12 cellular contexts compared by ENCODE assay signal in genomic region chr19:11279505-11280236, GRCh38. TPM values are rescaled to one million over a fixed set of nuclear protein-coding genes. Genes with fewer than 3 reads are reported as not detected.
A peak's percentile ranks its signal among the peaks of the same experiment; 100 is the strongest.
DNase-seq lines count a peak whose midpoint lies in the region; ATAC-seq, FAIRE-seq and TF ChIP-seq lines count a peak whose summit lies in the region.
"Had no signal": no experiment of that assay in that cellular context is flagged by ENCODE, and none has a peak within 500 bp of the region (broad histone marks: within the 10 kb centered on the region; RNA-seq: fewer than 3 reads in every experiment).

No MANE protein-coding gene starts in this region.

- peaks cover 4 to 16% (median 8%) of the 10 kb centered on the region in 6 donors for H3K4me1 ChIP-seq in spleen
- H3K4me1 ChIP-seq: A549 had no signal

- peak overlapping the region in 9 of 10 donors; percentile 18 to 92 (median 38) for H3K27ac Mint-ChIP-seq in naive thymus-derived CD8-positive, alpha-beta T cell
- H3K27ac Mint-ChIP-seq: progenitor cell of endocrine pancreas had no signal

- WGBS in spleen, 5 donors: 26 to 40% (median 34%) methylated on average over 5 of the region's 5 CpGs

- peaks cover 0 to 6% (median 0%) of the 10 kb centered on the region in 8 donors for H3K9me3 ChIP-seq in spleen
- H3K9me3 ChIP-seq: A549 had no signal

- H3K36me3 Mint-ChIP-seq in activated T-cell treated with anti-CD3 and anti-CD28 coated beads, Interleukin-2, amount 50 U/mL, for 4 hours (ENCODE audit: insufficient read depth): no peaks in the 10 kb centered on the region
- peaks cover 0 to 2% (median 2%) of the 10 kb centered on the region in 3 donors for H3K36me3 Mint-ChIP-seq in naive thymus-derived CD8-positive, alpha-beta T cell

- no peaks in the 10 kb centered on the region for H3K9me3 Mint-ChIP-seq in activated T-cell treated with anti-CD3 and anti-CD28 coated beads, Interleukin-2, amount 50 U/mL, for 4 hours
- peaks cover 0 to 33% (median 9%) of the 10 kb centered on the region in 9 donors for H3K9me3 Mint-ChIP-seq in naive thymus-derived CD8-positive, alpha-beta T cell

- TF ChIP-seq CTCF in NB4 (IDR thresholded peaks at IDR 0.05; ENCODE audit: low read depth, low read length) (no peak), spleen (IDR thresholded peaks at IDR 0.05 in 8 of 11, conservative IDR thresholded peaks at IDR 0.05 in 3 of 11) (no peak)

- FAIRE-seq in urothelium cell line (lab: Jason Lieb, UNC): no peak
- FAIRE-seq: A549 had no signal

- TF ChIP-seq POLR2A in NB4 (IDR thresholded peaks at IDR 0.05; ENCODE audit: extremely low read depth, insufficient read length) (no peak), spleen (IDR thresholded peaks at IDR 0.05) (no peak)

- ATAC-seq in activated T-cell treated with anti-CD3 and anti-CD28 coated beads, Interleukin-2, amount 50 U/mL, for 4 hours: peak; percentile 46 to 50
- peak; percentile 93 to 97 for ATAC-seq in naive thymus-derived CD8-positive, alpha-beta T cell
- no peak for ATAC-seq in HG02885 (IDR thresholded peaks at IDR 0.05; ENCODE audit: poor library complexity, unreplicated experiment)
- ATAC-seq: A549 had no signal

- intact Hi-C loops in spleen (cut with DNase I; ENCODE audit: low total_unique reads): no loop called here

- no peak overlapping the region for H3K27ac ChIP-seq in spleen
- H3K27ac ChIP-seq: A549 had no signal

- H3K4me3 Mint-ChIP-seq in activated T-cell treated with anti-CD3 and anti-CD28 coated beads, Interleukin-2, amount 50 U/mL, for 4 hours: no peak overlapping the region
- peak overlapping the region; percentile 13 to 83 (median 56) for H3K4me3 Mint-ChIP-seq in naive thymus-derived CD8-positive, alpha-beta T cell

- peaks cover 0 to 71% (median 0%) of the 10 kb centered on the region in 7 donors for H3K27me3 ChIP-seq in spleen (replicated peaks in 1 of 7)

- peak; percentile 12 for DNase-seq in NCI-H2227 (lab: John Stamatoyannopoulos, UW; ENCODE audit: unreplicated experiment)
- DNase-seq in NCI-H2227 treated with DMSO at 0.1 percent for 48 hours (lab: John Stamatoyannopoulos, UW): no peak
- peak; percentile 98 for DNase-seq in NB4 (ENCODE audit: low read depth)
- DNase-seq in activated T-cell treated with anti-CD3 and anti-CD28 coated beads, Interleukin-2, amount 50 U/mL, for 4 hours: no peak
- peak in 8 of 10 donors; percentile 39 to 77 (median 64) for DNase-seq in naive thymus-derived CD8-positive, alpha-beta T cell
- DNase-seq in spleen: no peak
- no peak for DNase-seq in urothelium cell line (ENCODE audit: low spot score)
- DNase-seq: NCI-H1048 had no signal

- H3K36me3 ChIP-seq in spleen: no peaks in the 10 kb centered on the region

- peaks cover 11% of the 10 kb centered on the region for H3K4me1 Mint-ChIP-seq in activated T-cell treated with anti-CD3 and anti-CD28 coated beads, Interleukin-2, amount 50 U/mL, for 4 hours (ENCODE audit: low read depth)
- H3K4me1 Mint-ChIP-seq in naive thymus-derived CD8-positive, alpha-beta T cell: peaks cover 5 to 15% (median 14%) of the 10 kb centered on the region in 4 donors

- H3K27me3 Mint-ChIP-seq in activated T-cell treated with anti-CD3 and anti-CD28 coated beads, Interleukin-2, amount 50 U/mL, for 4 hours (ENCODE audit: low read depth): peaks cover 40% of the 10 kb centered on the region
- peaks cover 9 to 59% (median 42%) of the 10 kb centered on the region in 5 donors for H3K27me3 Mint-ChIP-seq in naive thymus-derived CD8-positive, alpha-beta T cell
- H3K27me3 Mint-ChIP-seq: progenitor cell of endocrine pancreas had no signal

- peak overlapping the region; percentile 42 for H3K4me3 ChIP-seq in NB4 (ENCODE audit: low read depth, low read length)
- no peak overlapping the region for H3K4me3 ChIP-seq in spleen
- H3K4me3 ChIP-seq: A549 had no signal

- POLR2A ChIA-PET in naive thymus-derived CD8-positive, alpha-beta T cell (lab: Charles Lee): interaction anchor here (0.6 to 0.9 kb wide), 7 partner anchors 18 to 1417 kb away, joined by 3 to 9 read pairs (median 4); partner anchors contain the start of gene SWSAP1

RNA-seq across cellular contexts. Expression of gene TSPAN16, which starts 16.3 kb away (rescaled TPM):
- total RNA-seq in activated T-cell treated with anti-CD3 and anti-CD28 coated beads, Interleukin-2, amount 50 U/mL, for 4 hours: not detected
- total RNA-seq in naive thymus-derived CD8-positive, alpha-beta T cell: not detected
- polyA plus RNA-seq in naive thymus-derived CD8-positive, alpha-beta T cell: not detected
- total RNA-seq in spleen: not detected
- not detected for polyA plus RNA-seq in spleen
- total RNA-seq: progenitor cell of endocrine pancreas; T-helper 1 cell treated with Interleukin-12 subunit alpha and Interleukin-12 subunit beta and Interleukin-4 antibody, amounts not matched to agents 30 ng/mL and 1 ng/mL, for 36 hours had no signal
- polyA plus RNA-seq: A549 had no signal

RNA-seq across cellular contexts. Expression of gene DOCK6, which starts 17.3 kb away (rescaled TPM):
- total RNA-seq in activated T-cell treated with anti-CD3 and anti-CD28 coated beads, Interleukin-2, amount 50 U/mL, for 4 hours: 1 to 10 TPM; 1.7 to 2.9 (median 2.1) TPM
- total RNA-seq in naive thymus-derived CD8-positive, alpha-beta T cell: under 1 TPM; 0.16 to 0.34 TPM
- polyA plus RNA-seq in naive thymus-derived CD8-positive, alpha-beta T cell: not detected
- 100 to 1,000 TPM in 1 of 7 donors, 10 to 100 TPM in 6; 26.2 to 105 (median 57.3) TPM for total RNA-seq in spleen
- polyA plus RNA-seq in spleen: 10 to 100 TPM; 12.5 to 45.8 (median 40.2) TPM

RNA-seq across cellular contexts. Expression of gene ANGPTL8, which starts 40.3 kb away (rescaled TPM):
- not detected for total RNA-seq in activated T-cell treated with anti-CD3 and anti-CD28 coated beads, Interleukin-2, amount 50 U/mL, for 4 hours
- total RNA-seq in naive thymus-derived CD8-positive, alpha-beta T cell: not detected
- not detected for polyA plus RNA-seq in naive thymus-derived CD8-positive, alpha-beta T cell
- total RNA-seq in spleen: not detected
- under 1 TPM in 1 of 3 donors, not detected in 2; 0.30 TPM for polyA plus RNA-seq in spleen
- total RNA-seq: progenitor cell of endocrine pancreas; T-helper 1 cell treated with Interleukin-12 subunit alpha and Interleukin-12 subunit beta and Interleukin-4 antibody, amounts not matched to agents 30 ng/mL and 1 ng/mL, for 36 hours had no signal

RNA-seq across cellular contexts. Expression of gene RAB3D, which starts 59.8 kb away (rescaled TPM):
- 1 to 10 TPM; 4.0 to 4.5 (median 4.3) TPM for total RNA-seq in activated T-cell treated with anti-CD3 and anti-CD28 coated beads, Interleukin-2, amount 50 U/mL, for 4 hours
- total RNA-seq in naive thymus-derived CD8-positive, alpha-beta T cell: 1 to 10 TPM; 4.5 to 4.9 TPM
- polyA plus RNA-seq in naive thymus-derived CD8-positive, alpha-beta T cell: 1 to 10 TPM in 1 of 3 donors, under 1 TPM in 2; 0.80 to 1.4 (median 0.89) TPM
- total RNA-seq in spleen: 10 to 100 TPM; 26.7 to 51.3 (median 43.5) TPM
- polyA plus RNA-seq in spleen: 1 to 10 TPM; 2.5 to 6.4 (median 3.3) TPM

Comparison
In these comparisons a context has a peak if more than half of its experiments do, and no peak if none do; other contexts are left out.
1. DNase-seq: peak in NCI-H2227 (single experiment), NB4 (single experiment) and naive thymus-derived CD8-positive, alpha-beta T cell (8 of 10); none in NCI-H2227 treated with DMSO at 0.1 percent for 48 hours (single experiment), activated T-cell treated with anti-CD3 and anti-CD28 coated beads, Interleukin-2, amount 50 U/mL, for 4 hours (single experiment), spleen (single experiment) and urothelium cell line (single experiment).
2. RNA of gene DOCK6, which starts 17.3 kb away (total RNA-seq): 26.2 to 105 TPM in spleen; 1.7 to 2.9 TPM in activated T-cell treated with anti-CD3 and anti-CD28 coated beads, Interleukin-2, amount 50 U/mL, for 4 hours and 0.16 to 0.34 TPM in naive thymus-derived CD8-positive, alpha-beta T cell; every median in the first group is over 4 times any median in the second.